Comparison of ENCODE assay signal across 8 cellular contexts in the genomic region with DNA sequence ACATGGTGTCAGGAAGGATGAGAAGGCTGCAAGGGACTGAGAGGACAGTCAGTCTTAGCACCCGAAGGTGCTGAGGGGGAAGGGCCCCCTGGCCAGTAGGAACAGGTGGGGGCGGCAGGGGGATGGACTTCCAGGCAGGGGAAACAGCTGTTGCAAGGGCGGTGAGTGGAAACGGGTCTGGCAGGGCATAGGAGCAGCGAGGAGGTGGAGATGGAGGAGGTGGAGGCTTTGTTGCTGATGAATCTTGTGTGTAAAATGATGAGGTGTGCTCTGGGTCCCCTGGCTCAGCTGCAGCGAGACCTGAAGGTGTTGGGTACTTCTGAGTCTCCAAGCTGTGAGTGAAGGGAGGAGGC. TPM values are rescaled to one million over a fixed set of nuclear protein-coding genes. Genes with fewer than 3 reads are reported as not detected.
DNase-seq lines count a peak whose midpoint lies in the region; ATAC-seq, FAIRE-seq and TF ChIP-seq lines count a peak whose summit lies in the region.

No MANE protein-coding gene starts in this region.

- DNase-seq in NCI-H82 (lab: John Stamatoyannopoulos, UW) (peak; percentile 61), NCI-H82 treated with DMSO at 0.1 percent for 48 hours (lab: John Stamatoyannopoulos, UW; ENCODE audit: unreplicated experiment) (no peak), keratinocyte (ENCODE audit: low read depth, low spot score) (no peak), NCI-H1417 treated with DMSO at 0.1 percent for 48 hours (lab: John Stamatoyannopoulos, UW) (no peak), NCI-H1048 (lab: John Stamatoyannopoulos, UW) (no peak)
- no peak for DNase-seq in activated T-helper 1 cell treated with anti-CD3 and anti-CD28 coated beads, Interleukin-12 subunit alpha, Interleukin-12 subunit beta, Interleukin-2, Interleukin-4 antibody, amounts not matched to agents 30 ng/mL and 10 ng/mL and 1 ng/mL, durations not matched to agents 14 hours and 24 hours and 36 hours (ENCODE audit: low spot score)

- H3K9me1 ChIP-seq in keratinocyte (ENCODE audit: control insufficient read depth, extremely low read depth, insufficient read depth, low read length), result peaks cover 5% of the 10 kb centered on the region

- H3K27me3 ChIP-seq in keratinocyte (ENCODE audit: control insufficient read depth, extremely low read depth, insufficient read depth, low read length) (no peaks in the 10 kb centered on the region), stomach smooth muscle (ENCODE audit: control insufficient read depth in 1 of 2, insufficient read depth in 2 of 2, low read length in 2 of 2) (no peaks in the 10 kb centered on the region)

- H3K27ac ChIP-seq in keratinocyte (ENCODE audit: control insufficient read depth, insufficient read depth, low read length) (no peak overlapping the region), stomach smooth muscle (ENCODE audit: low read length) (no peak overlapping the region)

- dilution Hi-C loops in keratinocyte (cut with MboI; ENCODE audit: extremely low pct_ligation_motif_present, low sequenced_read_pairs), result no loop called here

- ATAC-seq in activated CD4-positive, CD25-positive, alpha-beta regulatory T cell treated with anti-CD3 and anti-CD28 coated beads, Interleukin-2, amount 50 U/mL, for 24 hours, result no peak

- H3K4me3 Mint-ChIP-seq in activated T-helper 1 cell treated with anti-CD3 and anti-CD28 coated beads, Interleukin-12 subunit alpha, Interleukin-12 subunit beta, Interleukin-2, Interleukin-4 antibody, amounts not matched to agents 30 ng/mL and 10 ng/mL and 1 ng/mL, durations not matched to agents 14 hours and 24 hours and 36 hours, result peak overlapping the region; percentile 91

- H3K9me3 ChIP-seq in keratinocyte (ENCODE audit: control insufficient read depth, low read depth, low read length), result no peaks in the 10 kb centered on the region
- H3K9me3 ChIP-seq in stomach smooth muscle (ENCODE audit: control insufficient read depth in 2 of 2, low read length in 2 of 2), result no peaks in the 10 kb centered on the region

- H3K9me3 Mint-ChIP-seq in activated T-helper 1 cell treated with anti-CD3 and anti-CD28 coated beads, Interleukin-12 subunit alpha, Interleukin-12 subunit beta, Interleukin-2, Interleukin-4 antibody, amounts not matched to agents 30 ng/mL and 10 ng/mL and 1 ng/mL, durations not matched to agents 14 hours and 24 hours and 36 hours, result no peaks in the 10 kb centered on the region

- H3K79me2 ChIP-seq in keratinocyte (ENCODE audit: control insufficient read depth, insufficient read depth, low read length), result peaks cover 7% of the 10 kb centered on the region

- H3K4me1 ChIP-seq in keratinocyte (ENCODE audit: control insufficient read depth, extremely low read depth, insufficient read depth, low read length), result peaks cover 22% of the 10 kb centered on the region
- peaks cover 35% of the 10 kb centered on the region for H3K4me1 ChIP-seq in stomach smooth muscle (ENCODE audit: control insufficient read depth, insufficient read depth, low read length)

- H3K4me3 ChIP-seq in keratinocyte (ENCODE audit: control insufficient read depth in 2 of 3, extremely low read depth in 1 of 3, insufficient read depth in 2 of 3, low read depth in 1 of 3, low read length in 3 of 3) (peak overlapping the region; percentile 75 to 90 (median 78)), stomach smooth muscle (ENCODE audit: low read length in 2 of 2) (peak overlapping the region; percentile 90 to 91)

- peaks cover 20% of the 10 kb centered on the region for H4K20me1 ChIP-seq in keratinocyte (ENCODE audit: control insufficient read depth, extremely low read depth, insufficient read depth, low read length)

- peaks cover 2% of the 10 kb centered on the region for H3K27me3 Mint-ChIP-seq in activated T-helper 1 cell treated with anti-CD3 and anti-CD28 coated beads, Interleukin-12 subunit alpha, Interleukin-12 subunit beta, Interleukin-2, Interleukin-4 antibody, amounts not matched to agents 30 ng/mL and 10 ng/mL and 1 ng/mL, durations not matched to agents 14 hours and 24 hours and 36 hours (ENCODE audit: insufficient read depth)

- peak overlapping the region; percentile 61 for H3K27ac Mint-ChIP-seq in activated T-helper 1 cell treated with anti-CD3 and anti-CD28 coated beads, Interleukin-12 subunit alpha, Interleukin-12 subunit beta, Interleukin-2, Interleukin-4 antibody, amounts not matched to agents 30 ng/mL and 10 ng/mL and 1 ng/mL, durations not matched to agents 14 hours and 24 hours and 36 hours

- FAIRE-seq in keratinocyte (lab: Jason Lieb, UNC), result no peak

- H3K4me1 Mint-ChIP-seq in activated T-helper 1 cell treated with anti-CD3 and anti-CD28 coated beads, Interleukin-12 subunit alpha, Interleukin-12 subunit beta, Interleukin-2, Interleukin-4 antibody, amounts not matched to agents 30 ng/mL and 10 ng/mL and 1 ng/mL, durations not matched to agents 14 hours and 24 hours and 36 hours (ENCODE audit: low read depth), result peaks cover 43% of the 10 kb centered on the region

- H2AFZ ChIP-seq in keratinocyte (ENCODE audit: control insufficient read depth, low read length), result no peak overlapping the region

- peak overlapping the region; percentile 78 for H3K4me2 ChIP-seq in keratinocyte (ENCODE audit: control insufficient read depth, extremely low read depth, insufficient read depth, low read depth, low read length)

- TF ChIP-seq CTCF in keratinocyte (optimal IDR thresholded peaks at IDR 0.05 in 1 of 3, IDR thresholded peaks at IDR 0.05 in 1 of 3, conservative IDR thresholded peaks at IDR 0.05 in 1 of 3; ENCODE audit: extremely low read depth in 1 of 3, insufficient read depth in 2 of 3, low read length in 3 of 3), result no peak

- peaks cover 3 to 18% of the 10 kb centered on the region in 2 experiments for H3K36me3 ChIP-seq in keratinocyte (ENCODE audit: control insufficient read depth in 2 of 2, extremely low read depth in 1 of 2, insufficient read depth in 2 of 2, low read length in 2 of 2)
- H3K36me3 ChIP-seq in stomach smooth muscle (ENCODE audit: control insufficient read depth in 2 of 2, insufficient read depth in 2 of 2, low read length in 2 of 2), result peaks cover 12 to 18% of the 10 kb centered on the region in 2 donors

- intact Hi-C loops in activated T-helper 1 cell treated with anti-CD3 and anti-CD28 coated beads, Interleukin-12 subunit alpha, Interleukin-12 subunit beta, Interleukin-2, Interleukin-4 antibody, amounts not matched to agents 30 ng/mL and 10 ng/mL and 1 ng/mL, durations not matched to agents 14 hours and 24 hours and 36 hours (cut with micrococcal nuclease), result no loop called here

- H3K9ac ChIP-seq in keratinocyte (ENCODE audit: control insufficient read depth, extremely low read depth, insufficient read depth, low read length) (no peak overlapping the region), stomach smooth muscle (ENCODE audit: low read length in 2 of 2) (peak overlapping the region; percentile 69 to 91)

- peaks cover 15% of the 10 kb centered on the region for H3K36me3 Mint-ChIP-seq in activated T-helper 1 cell treated with anti-CD3 and anti-CD28 coated beads, Interleukin-12 subunit alpha, Interleukin-12 subunit beta, Interleukin-2, Interleukin-4 antibody, amounts not matched to agents 30 ng/mL and 10 ng/mL and 1 ng/mL, durations not matched to agents 14 hours and 24 hours and 36 hours (ENCODE audit: low read depth)

RNA-seq across cellular contexts. Expression of a gene that starts 1.2 kb away (rescaled TPM):
- 81.7 and 83.7 TPM in 2 replicates for total RNA-seq in activated T-helper 1 cell treated with anti-CD3 and anti-CD28 coated beads, Interleukin-12 subunit alpha, Interleukin-12 subunit beta, Interleukin-2, Interleukin-4 antibody, amounts not matched to agents 30 ng/mL and 10 ng/mL and 1 ng/mL, durations not matched to agents 14 hours and 24 hours and 36 hours
- 3.7 to 10.7 TPM (median 4.4 TPM) in 3 replicates for polyA plus RNA-seq in keratinocyte
- 14.1 TPM for polyA plus RNA-seq in keratinocyte (2011; ENCODE audit: low read depth)
- polyA plus RNA-seq in keratinocyte (2011; cell fraction: cytosol; rRNA removed), result 7.0 and 12.9 TPM in 2 replicates
- polyA plus RNA-seq in keratinocyte (2011; cell fraction: nucleus; rRNA removed), result 14.1 and 20.7 TPM in 2 replicates
- 19.4 and 32.2 TPM in 2 replicates for polyA plus RNA-seq in keratinocyte (2012; ENCODE audit: low replicate concordance)
- polyA minus RNA-seq in keratinocyte, result 16.1 to 99.8 TPM (median 17.3 TPM) in 3 replicates
- 78.3 TPM for polyA minus RNA-seq in keratinocyte (2011; cell fraction: cytosol; rRNA and poly(A)+ RNA removed)
- 15.6 and 35.6 TPM in 2 replicates for polyA minus RNA-seq in keratinocyte (2011; cell fraction: nucleus; rRNA and poly(A)+ RNA removed)

RNA-seq across cellular contexts. Expression of a gene that starts 30.8 kb away (rescaled TPM):
- 88.6 and 93.6 TPM in 2 replicates for total RNA-seq in activated T-helper 1 cell treated with anti-CD3 and anti-CD28 coated beads, Interleukin-12 subunit alpha, Interleukin-12 subunit beta, Interleukin-2, Interleukin-4 antibody, amounts not matched to agents 30 ng/mL and 10 ng/mL and 1 ng/mL, durations not matched to agents 14 hours and 24 hours and 36 hours
- 0.14 to 0.22 TPM (median 0.21 TPM) in 3 replicates for polyA plus RNA-seq in keratinocyte
- polyA plus RNA-seq in keratinocyte (2011; ENCODE audit: low read depth), result 2.6 TPM
- polyA plus RNA-seq in keratinocyte (2011; cell fraction: cytosol; rRNA removed), result 0.36 and 0.81 TPM in 2 replicates
- polyA plus RNA-seq in keratinocyte (2011; cell fraction: nucleus; rRNA removed), result 0.42 and 0.69 TPM in 2 replicates
- 3.3 and 4.1 TPM in 2 replicates for polyA plus RNA-seq in keratinocyte (2012; ENCODE audit: low replicate concordance)
- polyA minus RNA-seq in keratinocyte, result 0.26 to 5.0 TPM (median 0.66 TPM) in 3 replicates
- 4.6 TPM for polyA minus RNA-seq in keratinocyte (2011; cell fraction: cytosol; rRNA and poly(A)+ RNA removed)
- not detected in 2 replicates for polyA minus RNA-seq in keratinocyte (2011; cell fraction: nucleus; rRNA and poly(A)+ RNA removed)

RNA-seq across cellular contexts. Expression of a gene that starts 32.3 kb away (rescaled TPM):
- total RNA-seq in activated T-helper 1 cell treated with anti-CD3 and anti-CD28 coated beads, Interleukin-12 subunit alpha, Interleukin-12 subunit beta, Interleukin-2, Interleukin-4 antibody, amounts not matched to agents 30 ng/mL and 10 ng/mL and 1 ng/mL, durations not matched to agents 14 hours and 24 hours and 36 hours, result 0.02 TPM in 1 of 2 replicates, not detected in the other
- under 0.01 TPM in 1 of 3 replicates, not detected in the others for polyA plus RNA-seq in keratinocyte
- not detected for polyA plus RNA-seq in keratinocyte (2011; ENCODE audit: low read depth)
- 0.01 and 0.06 TPM in 2 replicates for polyA plus RNA-seq in keratinocyte (2011; cell fraction: cytosol; rRNA removed)
- 0.05 and 0.06 TPM in 2 replicates for polyA plus RNA-seq in keratinocyte (2011; cell fraction: nucleus; rRNA removed)
- polyA plus RNA-seq in keratinocyte (2012; ENCODE audit: low replicate concordance), result 0.03 TPM in 1 of 2 replicates, not detected in the other
- not detected in 3 replicates for polyA minus RNA-seq in keratinocyte
- not detected for polyA minus RNA-seq in keratinocyte (2011; cell fraction: cytosol; rRNA and poly(A)+ RNA removed)
- polyA minus RNA-seq in keratinocyte (2011; cell fraction: nucleus; rRNA and poly(A)+ RNA removed), result under 0.01 and 0.08 TPM in 2 replicates
